22 cellular contexts compared by ENCODE assay signal in the genomic region with DNA sequence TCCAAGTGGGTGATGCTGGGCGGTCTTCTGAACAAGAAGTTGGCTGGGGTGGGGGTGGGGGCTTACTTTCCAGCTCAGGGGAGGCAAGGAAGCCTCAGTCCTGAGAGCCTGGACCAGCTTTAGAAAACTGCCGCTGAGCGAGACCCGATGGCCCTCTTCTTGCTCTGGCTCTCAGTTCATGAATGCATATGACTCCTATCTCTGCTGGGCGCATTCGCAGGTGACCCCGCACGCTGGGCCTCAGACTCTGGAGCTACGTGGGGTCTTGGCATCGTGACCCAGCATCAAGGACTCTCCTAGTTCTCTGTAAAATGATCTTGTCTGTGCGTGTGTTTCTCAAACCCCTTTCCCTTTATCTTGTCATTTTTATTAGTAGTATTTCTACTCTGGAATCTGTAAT. TPM values are rescaled to one million over a fixed set of nuclear protein-coding genes. Genes with fewer than 3 reads are reported as not detected.
DNase-seq lines count a peak whose midpoint lies in the region; ATAC-seq and TF ChIP-seq lines count a peak whose summit lies in the region.
"Had no signal": no experiment of that assay in that cellular context is flagged by ENCODE, and none has a peak within 500 bp of the region (broad histone marks: within the 10 kb centered on the region; RNA-seq: fewer than 3 reads in every experiment).

No MANE protein-coding gene starts in this region.

- no peaks in the 10 kb centered on the region for H3K27me3 ChIP-seq in CD4-positive, alpha-beta memory T cell (ENCODE audit: insufficient read depth, low read length)
- no peaks in the 10 kb centered on the region for H3K27me3 ChIP-seq in psoas muscle (ENCODE audit: insufficient read depth in 3 of 3, low read length in 2 of 3)
- H3K27me3 ChIP-seq: neural progenitor cell had no signal

- no peak for TF ChIP-seq CTCF in psoas muscle (IDR thresholded peaks at IDR 0.05)

- no peak overlapping the region for H3K27ac ChIP-seq in CD4-positive, alpha-beta memory T cell (ENCODE audit: low read depth, low read length)
- no peak overlapping the region for H3K27ac ChIP-seq in psoas muscle
- H3K27ac ChIP-seq: KMS-11, neural progenitor cell, PC-9 had no signal

- no peaks in the 10 kb centered on the region for H3K9me3 ChIP-seq in CD4-positive, alpha-beta memory T cell (ENCODE audit: control insufficient read depth in 1 of 2, low read length in 2 of 2)
- no peaks in the 10 kb centered on the region for H3K9me3 ChIP-seq in psoas muscle

- H3K36me3 ChIP-seq in CD4-positive, alpha-beta memory T cell (ENCODE audit: insufficient read depth, low read length), result peaks cover 77% of the 10 kb centered on the region
- peaks cover 4 to 80% of the 10 kb centered on the region in 2 donors for H3K36me3 ChIP-seq in psoas muscle (ENCODE audit: insufficient read depth in 1 of 2, low read depth in 1 of 2)
- H3K36me3 ChIP-seq: neural progenitor cell had no signal

- DNase-seq in activated CD4-positive, alpha-beta T cell treated with anti-CD3 and anti-CD28 coated beads for 36 hours, result no peak
- DNase-seq in activated CD4-positive, alpha-beta T cell treated with anti-CD3 and anti-CD28 coated beads for 48 hours, result no peak
- DNase-seq in CD4-positive, alpha-beta memory T cell, result no peak
- no peak for DNase-seq in naive thymus-derived CD8-positive, alpha-beta T cell
- no peak for DNase-seq in RKO (ENCODE audit: low spot score)
- DNase-seq in psoas muscle, result no peak
- DNase-seq: 8988T; activated CD4-positive, alpha-beta T cell treated with anti-CD3 and anti-CD28 coated beads for 1 hour; activated effector memory CD4-positive, alpha-beta T cell treated with Interleukin-2 at 50 U/mL for 16 hours; caudate nucleus; dermis blood vessel endothelial cell; DND-41; NCI-H1436 treated with DMSO at 0.1 percent for 48 hours; NCI-H510A treated with DMSO at 0.1 percent for 48 hours; PC-9; SIG-M5 had no signal

- H3K9me3 Mint-ChIP-seq in activated CD4-positive, alpha-beta T cell treated with anti-CD3 and anti-CD28 coated beads for 36 hours (ENCODE audit: low read depth), result no peaks in the 10 kb centered on the region
- peaks cover 0 to 2% (median 0%) of the 10 kb centered on the region in 8 donors for H3K9me3 Mint-ChIP-seq in CD4-positive, alpha-beta memory T cell
- H3K9me3 Mint-ChIP-seq in activated naive CD8-positive, alpha-beta T cell (ENCODE audit: low read depth), result no peaks in the 10 kb centered on the region
- no peaks in the 10 kb centered on the region for H3K9me3 Mint-ChIP-seq in naive thymus-derived CD8-positive, alpha-beta T cell
- H3K9me3 Mint-ChIP-seq: neural progenitor cell, type B pancreatic cell had no signal

- POLR2A ChIA-PET in activated CD4-positive, alpha-beta T cell treated with anti-CD3 and anti-CD28 coated beads for 36 hours (lab: Charles Lee), result interaction anchor here (0.7 to 0.9 kb wide), 3 partner anchors 11 to 55 kb away, joined by 3 to 4 read pairs (median 3); no protein-coding TSS in a partner anchor
- POLR2A ChIA-PET in CD4-positive, alpha-beta memory T cell (lab: Charles Lee; ENCODE audit: partially characterized antibody), result no interaction called here
- POLR2A ChIA-PET in naive thymus-derived CD8-positive, alpha-beta T cell (lab: Charles Lee), result interaction anchor here (0.8 to 2.9 kb wide), 9 partner anchors 11 to 134 kb away, joined by 3 to 11 read pairs (median 5); partner anchors contain the start of gene ZNF414

- H3K4me1 Mint-ChIP-seq in activated CD4-positive, alpha-beta T cell treated with anti-CD3 and anti-CD28 coated beads for 36 hours, result peaks cover 69% of the 10 kb centered on the region
- H3K4me1 Mint-ChIP-seq in CD4-positive, alpha-beta memory T cell, result peaks cover 33 to 68% (median 45%) of the 10 kb centered on the region in 4 donors
- peaks cover 66% of the 10 kb centered on the region for H3K4me1 Mint-ChIP-seq in activated naive CD8-positive, alpha-beta T cell (ENCODE audit: low read depth)
- peaks cover 41 to 77% (median 69%) of the 10 kb centered on the region in 4 donors for H3K4me1 Mint-ChIP-seq in naive thymus-derived CD8-positive, alpha-beta T cell

- no peaks in the 10 kb centered on the region for H3K27me3 Mint-ChIP-seq in activated CD4-positive, alpha-beta T cell treated with anti-CD3 and anti-CD28 coated beads for 36 hours
- no peaks in the 10 kb centered on the region for H3K27me3 Mint-ChIP-seq in CD4-positive, alpha-beta memory T cell
- H3K27me3 Mint-ChIP-seq in activated naive CD8-positive, alpha-beta T cell, result no peaks in the 10 kb centered on the region
- no peaks in the 10 kb centered on the region for H3K27me3 Mint-ChIP-seq in naive thymus-derived CD8-positive, alpha-beta T cell
- H3K27me3 Mint-ChIP-seq: type B pancreatic cell had no signal

- H3K36me3 Mint-ChIP-seq in activated CD4-positive, alpha-beta T cell treated with anti-CD3 and anti-CD28 coated beads for 36 hours (ENCODE audit: low read depth), result peaks cover 75% of the 10 kb centered on the region
- H3K36me3 Mint-ChIP-seq in CD4-positive, alpha-beta memory T cell, result peaks cover 42 to 80% of the 10 kb centered on the region in 2 donors
- H3K36me3 Mint-ChIP-seq in activated naive CD8-positive, alpha-beta T cell, result peaks cover 4% of the 10 kb centered on the region
- H3K36me3 Mint-ChIP-seq in naive thymus-derived CD8-positive, alpha-beta T cell, result peaks cover 5 to 84% (median 17%) of the 10 kb centered on the region in 3 donors

- CTCF ChIA-PET in activated CD4-positive, alpha-beta T cell treated with anti-CD3 and anti-CD28 coated beads for 36 hours (lab: Charles Lee), result interaction anchor here (0.9 to 1.2 kb wide), 3 partner anchors 11 to 95 kb away, joined by 4 read pairs; no protein-coding TSS in a partner anchor
- CTCF ChIA-PET in CD4-positive, alpha-beta memory T cell (lab: Charles Lee; ENCODE audit: partially characterized antibody), result interaction anchor here (0.7 to 1.8 kb wide), 7 partner anchors 9 to 97 kb away, joined by 3 to 5 read pairs (median 3); no protein-coding TSS in a partner anchor

- H3K4me1 ChIP-seq in CD4-positive, alpha-beta memory T cell (ENCODE audit: insufficient read depth, low read length), result peaks cover 45% of the 10 kb centered on the region
- peaks cover 26% of the 10 kb centered on the region for H3K4me1 ChIP-seq in psoas muscle

- peak overlapping the region; percentile 39 for H3K27ac Mint-ChIP-seq in activated CD4-positive, alpha-beta T cell treated with anti-CD3 and anti-CD28 coated beads for 36 hours
- peak overlapping the region in 6 of 7 donors; percentile 6 to 68 (median 36) for H3K27ac Mint-ChIP-seq in CD4-positive, alpha-beta memory T cell
- peak overlapping the region; percentile 62 for H3K27ac Mint-ChIP-seq in activated naive CD8-positive, alpha-beta T cell
- peak overlapping the region; percentile 23 to 93 (median 78) for H3K27ac Mint-ChIP-seq in naive thymus-derived CD8-positive, alpha-beta T cell
- H3K27ac Mint-ChIP-seq: neural progenitor cell had no signal

- intact Hi-C loops in activated CD4-positive, alpha-beta T cell treated with anti-CD3 and anti-CD28 coated beads for 36 hours (cut with DNase I, micrococcal nuclease), result loop anchor here in 1 of 2 experiments (5.0 kb wide), 1 partner anchor 35 kb away; no protein-coding TSS in a partner anchor
- intact Hi-C loops in CD4-positive, alpha-beta memory T cell (cut with micrococcal nuclease), result no loop called here
- intact Hi-C loops in psoas muscle (cut with DNase I), result no loop called here

- ATAC-seq in activated CD4-positive, alpha-beta T cell treated with anti-CD3 and anti-CD28 coated beads for 36 hours, result no peak
- ATAC-seq in naive thymus-derived CD8-positive, alpha-beta T cell, result no peak
- ATAC-seq in HG02571 (IDR thresholded peaks at IDR 0.05; ENCODE audit: unreplicated experiment) (no peak), psoas muscle (no peak)

- no peak overlapping the region for H3K4me3 Mint-ChIP-seq in activated CD4-positive, alpha-beta T cell treated with anti-CD3 and anti-CD28 coated beads for 36 hours
- H3K4me3 Mint-ChIP-seq in CD4-positive, alpha-beta memory T cell, result no peak overlapping the region
- H3K4me3 Mint-ChIP-seq in activated naive CD8-positive, alpha-beta T cell, result no peak overlapping the region
- peak overlapping the region in 3 of 10 donors; percentile 56 to 77 (median 65) for H3K4me3 Mint-ChIP-seq in naive thymus-derived CD8-positive, alpha-beta T cell
- H3K4me3 Mint-ChIP-seq: neural progenitor cell, type B pancreatic cell had no signal

- 83 to 92% (median 90%) methylated on average over 11 of the region's 11 CpGs for WGBS in psoas muscle, 3 donors

- H3K4me3 ChIP-seq in CD4-positive, alpha-beta memory T cell (ENCODE audit: low read length in 2 of 2), result no peak overlapping the region
- no peak overlapping the region for H3K4me3 ChIP-seq in psoas muscle
- H3K4me3 ChIP-seq: neural progenitor cell, PC-9 had no signal

RNA-seq across cellular contexts. Expression of gene PRAM1, which starts 19.7 kb away (rescaled TPM):
- total RNA-seq in activated CD4-positive, alpha-beta T cell treated with anti-CD3 and anti-CD28 coated beads for 36 hours, result 1 to 10 TPM in 1 of 2 experiments, under 1 TPM in 1; 0.90 to 1.1 TPM
- total RNA-seq in CD4-positive, alpha-beta memory T cell, result 1 to 10 TPM; 2.3 to 2.6 TPM
- not detected for polyA plus RNA-seq in CD4-positive, alpha-beta memory T cell
- 1 to 10 TPM; 3.5 to 4.7 TPM for total RNA-seq in naive thymus-derived CD8-positive, alpha-beta T cell
- polyA plus RNA-seq in naive thymus-derived CD8-positive, alpha-beta T cell, result under 1 TPM in 2 of 3 donors, not detected in 1; 0.07 to 0.20 TPM
- under 1 TPM; 0.22 to 0.65 (median 0.49) TPM for total RNA-seq in psoas muscle
- under 1 TPM in 2 of 3 donors, not detected in 1; 0.27 to 0.29 TPM for polyA plus RNA-seq in psoas muscle
- total RNA-seq: dermis blood vessel endothelial cell, lung microvascular endothelial cell had no signal

RNA-seq across cellular contexts. Expression of gene ZNF414, which starts 31.3 kb away (rescaled TPM):
- 10 to 100 TPM; 21.0 to 23.7 TPM for total RNA-seq in activated CD4-positive, alpha-beta T cell treated with anti-CD3 and anti-CD28 coated beads for 36 hours
- 10 to 100 TPM; 45.1 to 50.4 TPM for total RNA-seq in CD4-positive, alpha-beta memory T cell
- polyA plus RNA-seq in CD4-positive, alpha-beta memory T cell, result 10 to 100 TPM in 1 of 2 donors, 1 to 10 TPM in 1; 9.5 to 25.8 TPM
- 10 to 100 TPM; 70.2 to 73.1 TPM for total RNA-seq in naive thymus-derived CD8-positive, alpha-beta T cell
- 10 to 100 TPM; 15.2 to 34.2 (median 27.7) TPM for polyA plus RNA-seq in naive thymus-derived CD8-positive, alpha-beta T cell
- 10 to 100 TPM; 15.6 to 19.3 (median 17.8) TPM for total RNA-seq in psoas muscle
- polyA plus RNA-seq in psoas muscle, result 10 to 100 TPM; 10.4 to 21.6 (median 17.8) TPM

RNA-seq across cellular contexts. Expression of gene HNRNPM, which starts 37.9 kb away (rescaled TPM):
- 100 to 1,000 TPM; 250 to 304 TPM for total RNA-seq in activated CD4-positive, alpha-beta T cell treated with anti-CD3 and anti-CD28 coated beads for 36 hours
- total RNA-seq in CD4-positive, alpha-beta memory T cell, result 100 to 1,000 TPM; 197 to 199 TPM
- 100 to 1,000 TPM; 206 to 245 TPM for polyA plus RNA-seq in CD4-positive, alpha-beta memory T cell
- 100 to 1,000 TPM; 207 to 227 TPM for total RNA-seq in naive thymus-derived CD8-positive, alpha-beta T cell
- 100 to 1,000 TPM; 214 to 304 (median 217) TPM for polyA plus RNA-seq in naive thymus-derived CD8-positive, alpha-beta T cell
- total RNA-seq in psoas muscle, result 10 to 100 TPM; 73.2 to 92.2 (median 84.1) TPM
- 100 to 1,000 TPM in 2 of 3 donors, 10 to 100 TPM in 1; 53.2 to 146 (median 118) TPM for polyA plus RNA-seq in psoas muscle
